1 cellular context compared by ENCODE assay signal in the genomic region with DNA sequence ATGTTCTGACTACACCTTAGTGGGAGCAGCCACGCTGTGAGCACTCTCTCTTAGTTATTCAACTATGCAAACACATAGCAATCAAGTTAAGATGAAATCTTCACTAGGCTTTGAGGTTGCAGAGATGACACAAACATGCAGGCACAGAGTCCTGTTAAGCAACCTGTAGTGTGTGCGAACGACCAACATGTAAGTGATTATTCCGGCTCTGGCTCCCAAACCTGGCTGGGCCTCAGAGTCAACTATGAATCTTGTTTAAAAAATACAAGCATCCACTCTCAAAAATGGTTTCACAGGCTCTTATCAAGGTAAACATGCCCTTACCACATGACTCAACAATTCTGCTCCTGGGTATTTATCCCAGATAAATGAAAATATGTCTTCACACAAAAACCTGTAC.
TF ChIP-seq lines count a peak whose summit lies in the region.

No MANE protein-coding gene starts in this region.

TF ChIP-seq in liver, 16 proteins besides CTCF, POLR2A, EP300 and RAD21 (continued from another document):
- TF ChIP-seq REST (IDR thresholded peaks at IDR 0.05), result no peak
- peak; percentile 21 for TF ChIP-seq FOXA1 (IDR thresholded peaks at IDR 0.05)
- TF ChIP-seq TAF1 (conservative IDR thresholded peaks at IDR 0.05), result no peak
- TF ChIP-seq, protein P1, sequence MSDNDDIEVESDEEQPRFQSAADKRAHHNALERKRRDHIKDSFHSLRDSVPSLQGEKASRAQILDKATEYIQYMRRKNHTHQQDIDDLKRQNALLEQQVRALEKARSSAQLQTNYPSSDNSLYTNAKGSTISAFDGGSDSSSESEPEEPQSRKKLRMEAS (IDR thresholded peaks at IDR 0.05), result peak; percentile 60
- TF ChIP-seq EGR1 (IDR thresholded peaks at IDR 0.05; ENCODE audit: low read depth in 2 of 2), result no peak
- no peak for TF ChIP-seq NR2F2 (IDR thresholded peaks at IDR 0.05)
- peak; percentile 47 to 76 for TF ChIP-seq RXRA (IDR thresholded peaks at IDR 0.05)
- no peak for TF ChIP-seq GABPA (IDR thresholded peaks at IDR 0.05 in 1 of 2, conservative IDR thresholded peaks at IDR 0.05 in 1 of 2)
